25 cellular contexts compared by ENCODE assay signal in genomic region chr15:41205315-41205714, GRCh38. TPM values are rescaled to one million over a fixed set of nuclear protein-coding genes. Genes with fewer than 3 reads are reported as not detected.
DNase-seq lines count a peak whose midpoint lies in the region; ATAC-seq, FAIRE-seq and TF ChIP-seq lines count a peak whose summit lies in the region.
"Had no signal": no experiment of that assay in that cellular context is flagged by ENCODE, and none has a peak within 500 bp of the region (broad histone marks: within the 10 kb centered on the region; RNA-seq: fewer than 3 reads in every experiment).

No MANE protein-coding gene starts in this region.

- no peak for TF ChIP-seq CTCF in fibroblast of mammary gland (conservative IDR thresholded peaks at IDR 0.05; ENCODE audit: control insufficient read depth, insufficient read depth, low read depth, low read length)

- peaks cover 0 to 18% (median 0%) of the 10 kb centered on the region in 5 donors for H3K27me3 Mint-ChIP-seq in naive thymus-derived CD4-positive, alpha-beta T cell
- peaks cover 7% of the 10 kb centered on the region for H3K27me3 Mint-ChIP-seq in activated T-cell treated with anti-CD3 and anti-CD28 coated beads, Interleukin-2, amount 50 U/mL, for 4 hours (ENCODE audit: low read depth)
- no peaks in the 10 kb centered on the region for H3K27me3 Mint-ChIP-seq in activated T-cell treated with anti-CD3 and anti-CD28 coated beads, Interleukin-2, amount 50 U/mL, for 24 hours

- H3K27me3 ChIP-seq in MG63, result no peaks in the 10 kb centered on the region
- no peaks in the 10 kb centered on the region for H3K27me3 ChIP-seq in naive thymus-derived CD4-positive, alpha-beta T cell (ENCODE audit: control insufficient read depth in 2 of 2, insufficient read depth in 2 of 2, low read length in 2 of 2)
- H3K27me3 ChIP-seq: BLaER1 treated with 17β-estradiol and CSF1 and Interleukin-3, amounts not matched to agents 10 nM and 100 nM had no signal

- POLR2A ChIA-PET in naive thymus-derived CD4-positive, alpha-beta T cell (lab: Charles Lee), result no interaction called here

- H3K36me3 Mint-ChIP-seq in naive thymus-derived CD4-positive, alpha-beta T cell, result no peaks in the 10 kb centered on the region
- no peaks in the 10 kb centered on the region for H3K36me3 Mint-ChIP-seq in activated T-cell treated with anti-CD3 and anti-CD28 coated beads, Interleukin-2, amount 50 U/mL, for 4 hours (ENCODE audit: insufficient read depth)
- no peaks in the 10 kb centered on the region for H3K36me3 Mint-ChIP-seq in activated T-cell treated with anti-CD3 and anti-CD28 coated beads, Interleukin-2, amount 50 U/mL, for 24 hours (ENCODE audit: low read depth)
- H3K36me3 Mint-ChIP-seq: CD8-positive, alpha-beta memory T cell; IgD-negative memory B cell had no signal

- CTCF ChIA-PET in naive thymus-derived CD4-positive, alpha-beta T cell (lab: Charles Lee), result no interaction called here

- H3K27ac ChIP-seq in naive thymus-derived CD4-positive, alpha-beta T cell (ENCODE audit: low read depth, low read length), result no peak overlapping the region
- H3K27ac ChIP-seq: BLaER1 treated with 17β-estradiol and CSF1 and Interleukin-3, amounts not matched to agents 10 nM and 100 nM; HL-60 had no signal

- H3K4me1 ChIP-seq in naive thymus-derived CD4-positive, alpha-beta T cell (ENCODE audit: control insufficient read depth in 2 of 2, insufficient read depth in 2 of 2, low read length in 2 of 2), result no peaks in the 10 kb centered on the region
- H3K4me1 ChIP-seq: BLaER1 treated with 17β-estradiol and CSF1 and Interleukin-3, amounts not matched to agents 10 nM and 100 nM had no signal

- TF ChIP-seq POLR2A in H54 (IDR thresholded peaks at IDR 0.05; ENCODE audit: low read depth, low read length), result no peak

- H3K27ac Mint-ChIP-seq in naive thymus-derived CD4-positive, alpha-beta T cell, result peak overlapping the region in 1 of 9 donors; percentile 12
- no peak overlapping the region for H3K27ac Mint-ChIP-seq in activated T-cell treated with anti-CD3 and anti-CD28 coated beads, Interleukin-2, amount 50 U/mL, for 24 hours
- H3K27ac Mint-ChIP-seq: CD8-positive, alpha-beta memory T cell; IgD-negative memory B cell had no signal

- DNase-seq in H54 (ENCODE audit: insufficient read length, low spot score) (peak; percentile 39), MG63 (peak; percentile 31), fibroblast of mammary gland (ENCODE audit: low read depth) (peak; percentile 7), GF-D8 (lab: John Stamatoyannopoulos, UW) (no peak)
- no peak for DNase-seq in naive thymus-derived CD4-positive, alpha-beta T cell
- DNase-seq in activated T-cell treated with anti-CD3 and anti-CD28 coated beads, Interleukin-2, amount 50 U/mL, for 4 hours, result no peak
- no peak for DNase-seq in activated T-cell treated with anti-CD3 and anti-CD28 coated beads, Interleukin-2, amount 50 U/mL, for 24 hours
- DNase-seq: CD8-positive, alpha-beta memory T cell; DMS79; GOT3; Kasumi-1; NCI-H1105; NCI-H2081; NCI-H2171 treated with DMSO at 0.1 percent for 48 hours; NCI-H446 treated with DMSO at 0.1 percent for 48 hours; NCI-H748 treated with DMSO at 0.1 percent for 48 hours; NK-92 treated with Interleukin-12 subunit alpha and Interleukin-12 subunit beta, amount 100 ng/mL, for 24 hours had no signal

- intact Hi-C loops in naive thymus-derived CD4-positive, alpha-beta T cell (cut with micrococcal nuclease), result no loop called here

- peak; percentile 53 for FAIRE-seq in H54 (lab: Jason Lieb, UNC)
- FAIRE-seq: G401.6, HTR-8/SVneo, RCC 7860 had no signal

- H3K36me3 ChIP-seq in MG63, result no peaks in the 10 kb centered on the region
- H3K36me3 ChIP-seq in naive thymus-derived CD4-positive, alpha-beta T cell (ENCODE audit: control insufficient read depth in 2 of 3, insufficient read depth in 3 of 3, low read length in 3 of 3), result no peaks in the 10 kb centered on the region
- H3K36me3 ChIP-seq: BLaER1 treated with 17β-estradiol and CSF1 and Interleukin-3, amounts not matched to agents 10 nM and 100 nM had no signal

- H3K9me3 ChIP-seq in MG63, result no peaks in the 10 kb centered on the region
- H3K9me3 ChIP-seq in naive thymus-derived CD4-positive, alpha-beta T cell (ENCODE audit: control insufficient read depth in 2 of 3, low read length in 3 of 3), result no peaks in the 10 kb centered on the region
- H3K9me3 ChIP-seq: BLaER1 treated with 17β-estradiol and CSF1 and Interleukin-3, amounts not matched to agents 10 nM and 100 nM had no signal

- ATAC-seq in naive thymus-derived CD4-positive, alpha-beta T cell, result no peak
- no peak for ATAC-seq in activated T-cell treated with anti-CD3 and anti-CD28 coated beads, Interleukin-2, amount 50 U/mL, for 4 hours
- ATAC-seq: Right ventricle myocardium inferior had no signal

- no peaks in the 10 kb centered on the region for H3K9me3 Mint-ChIP-seq in naive thymus-derived CD4-positive, alpha-beta T cell
- no peaks in the 10 kb centered on the region for H3K9me3 Mint-ChIP-seq in activated T-cell treated with anti-CD3 and anti-CD28 coated beads, Interleukin-2, amount 50 U/mL, for 4 hours
- no peaks in the 10 kb centered on the region for H3K9me3 Mint-ChIP-seq in activated T-cell treated with anti-CD3 and anti-CD28 coated beads, Interleukin-2, amount 50 U/mL, for 24 hours
- H3K9me3 Mint-ChIP-seq: CD8-positive, alpha-beta memory T cell; IgD-negative memory B cell had no signal

- H3K4me3 ChIP-seq in MG63 (no peak overlapping the region), fibroblast of mammary gland (ENCODE audit: control insufficient read depth, low read depth, low read length) (no peak overlapping the region)
- no peak overlapping the region for H3K4me3 ChIP-seq in naive thymus-derived CD4-positive, alpha-beta T cell (ENCODE audit: low read length)
- H3K4me3 ChIP-seq: BLaER1 treated with 17β-estradiol and CSF1 and Interleukin-3, amounts not matched to agents 10 nM and 100 nM had no signal

- H3K4me3 Mint-ChIP-seq in naive thymus-derived CD4-positive, alpha-beta T cell, result no peak overlapping the region
- H3K4me3 Mint-ChIP-seq in activated T-cell treated with anti-CD3 and anti-CD28 coated beads, Interleukin-2, amount 50 U/mL, for 4 hours, result no peak overlapping the region
- H3K4me3 Mint-ChIP-seq in activated T-cell treated with anti-CD3 and anti-CD28 coated beads, Interleukin-2, amount 50 U/mL, for 24 hours, result no peak overlapping the region
- H3K4me3 Mint-ChIP-seq: CD8-positive, alpha-beta memory T cell; IgD-negative memory B cell had no signal

- no peaks in the 10 kb centered on the region for H3K4me1 Mint-ChIP-seq in naive thymus-derived CD4-positive, alpha-beta T cell
- H3K4me1 Mint-ChIP-seq in activated T-cell treated with anti-CD3 and anti-CD28 coated beads, Interleukin-2, amount 50 U/mL, for 4 hours (ENCODE audit: low read depth), result no peaks in the 10 kb centered on the region
- H3K4me1 Mint-ChIP-seq in activated T-cell treated with anti-CD3 and anti-CD28 coated beads, Interleukin-2, amount 50 U/mL, for 24 hours (ENCODE audit: low read depth), result no peaks in the 10 kb centered on the region
- H3K4me1 Mint-ChIP-seq: CD8-positive, alpha-beta memory T cell; IgD-negative memory B cell had no signal

RNA-seq across cellular contexts. Expression of gene EXD1, which starts 25.2 kb away (rescaled TPM):
- not detected in 2 replicates for total RNA-seq in MG63 (2014; rRNA removed; shearing (Covaris generic); ENCODE audit: low replicate concordance)
- not detected for total RNA-seq in naive thymus-derived CD4-positive, alpha-beta T cell
- not detected for polyA plus RNA-seq in naive thymus-derived CD4-positive, alpha-beta T cell
- not detected for total RNA-seq in activated T-cell treated with anti-CD3 and anti-CD28 coated beads, Interleukin-2, amount 50 U/mL, for 4 hours
- total RNA-seq: CD8-positive, alpha-beta memory T cell; Right ventricle myocardium inferior; SK-MEL-5 had no signal
- polyA plus RNA-seq: IgD-negative memory B cell had no signal

RNA-seq across cellular contexts. Expression of gene CHP1, which starts 25.8 kb away (rescaled TPM):
- 65.9 and 88.1 TPM in 2 replicates for total RNA-seq in MG63 (2014; rRNA removed; shearing (Covaris generic); ENCODE audit: low replicate concordance)
- total RNA-seq in naive thymus-derived CD4-positive, alpha-beta T cell, result 10 to 100 TPM; 20.2 to 70.6 (median 24.7) TPM
- 10 to 100 TPM; 11.0 to 12.4 TPM for polyA plus RNA-seq in naive thymus-derived CD4-positive, alpha-beta T cell
- 10 to 100 TPM; 43.2 to 53.3 (median 46.7) TPM for total RNA-seq in activated T-cell treated with anti-CD3 and anti-CD28 coated beads, Interleukin-2, amount 50 U/mL, for 4 hours

Comparison
In these comparisons a context has a peak if more than half of its experiments do, and no peak if none do; other contexts are left out.
1. DNase-seq: peak in H54 (single experiment), MG63 (single experiment) and fibroblast of mammary gland (single experiment); none in naive thymus-derived CD4-positive, alpha-beta T cell (0 of 9), GF-D8 (single experiment), activated T-cell treated with anti-CD3 and anti-CD28 coated beads, Interleukin-2, amount 50 U/mL, for 4 hours (single experiment) and activated T-cell treated with anti-CD3 and anti-CD28 coated beads, Interleukin-2, amount 50 U/mL, for 24 hours (single experiment).